Comparison of ENCODE assay signal across 6 cellular contexts in genomic region chr6:129163551-129163950, GRCh38.
"Had no signal": no experiment of that assay in that cellular context is flagged by ENCODE, and none has a peak within 500 bp of the region (broad histone marks: within the 10 kb centered on the region; RNA-seq: fewer than 3 reads in every experiment).

No MANE protein-coding gene starts in this region.

- ATAC-seq: GM23338 had no signal

- H3K4me2 ChIP-seq: GM23338 had no signal

- H2AFZ ChIP-seq: GM23338 had no signal

- H3K4me3 ChIP-seq: GM23338 had no signal

- FAIRE-seq: H1, H54, HTR-8/SVneo had no signal

- DNase-seq: H9, HCEC 1CT had no signal
